In genomic region chr5:62460578-62460983, GRCh38 we compare ENCODE assay signal across 8 cellular contexts. TPM values are rescaled to one million over a fixed set of nuclear protein-coding genes. Genes with fewer than 3 reads are reported as not detected.
A peak's percentile ranks its signal among the peaks of the same experiment; 100 is the strongest.
DNase-seq lines count a peak whose midpoint lies in the region; ATAC-seq and TF ChIP-seq lines count a peak whose summit lies in the region.

No MANE protein-coding gene starts in this region.

- H3K4me1 ChIP-seq in right lobe of liver = no peaks in the 10 kb centered on the region

- DNase-seq in DMS114 treated with DMSO at 0.1 percent for 48 hours (lab: John Stamatoyannopoulos, UW; ENCODE audit: unreplicated experiment) (peak; percentile 31), NCI-H345 treated with DMSO at 0.1 percent for 48 hours (lab: John Stamatoyannopoulos, UW; ENCODE audit: unreplicated experiment) (peak; percentile 16), right lobe of liver (no peak)
- peak; percentile 29 for DNase-seq in central memory CD4-positive, alpha-beta T cell
- DNase-seq in activated T-helper 1 cell treated with anti-CD3 and anti-CD28 coated beads, Interleukin-12 subunit alpha, Interleukin-12 subunit beta, Interleukin-2, Interleukin-4 antibody, amounts not matched to agents 30 ng/mL and 10 ng/mL and 1 ng/mL, durations not matched to agents 14 hours and 24 hours and 36 hours (ENCODE audit: low spot score) = no peak

- no peaks in the 10 kb centered on the region for H3K27me3 ChIP-seq in right lobe of liver

- intact Hi-C loops in right lobe of liver (cut with DNase I) = loop anchor here (10.0 kb wide), 1 partner anchor 324 kb away; no protein-coding TSS in a partner anchor
- intact Hi-C loops in activated T-helper 1 cell treated with anti-CD3 and anti-CD28 coated beads, Interleukin-12 subunit alpha, Interleukin-12 subunit beta, Interleukin-2, Interleukin-4 antibody, amounts not matched to agents 30 ng/mL and 10 ng/mL and 1 ng/mL, durations not matched to agents 14 hours and 24 hours and 36 hours (cut with micrococcal nuclease) = loop anchor here (1.0 kb wide), 1 partner anchor 319 kb away; no protein-coding TSS in a partner anchor

- H3K36me3 ChIP-seq in right lobe of liver = peaks cover 0 to 3% (median 0%) of the 10 kb centered on the region in 4 donors

- TF ChIP-seq POLR2A in right lobe of liver (IDR thresholded peaks at IDR 0.05) = no peak

- TF ChIP-seq CTCF in right lobe of liver (IDR thresholded peaks at IDR 0.05) = peak; percentile 66 to 86 (median 84)

- H3K9me3 Mint-ChIP-seq in activated T-helper 1 cell treated with anti-CD3 and anti-CD28 coated beads, Interleukin-12 subunit alpha, Interleukin-12 subunit beta, Interleukin-2, Interleukin-4 antibody, amounts not matched to agents 30 ng/mL and 10 ng/mL and 1 ng/mL, durations not matched to agents 14 hours and 24 hours and 36 hours = no peaks in the 10 kb centered on the region

- no peaks in the 10 kb centered on the region for H3K4me1 Mint-ChIP-seq in activated T-helper 1 cell treated with anti-CD3 and anti-CD28 coated beads, Interleukin-12 subunit alpha, Interleukin-12 subunit beta, Interleukin-2, Interleukin-4 antibody, amounts not matched to agents 30 ng/mL and 10 ng/mL and 1 ng/mL, durations not matched to agents 14 hours and 24 hours and 36 hours (ENCODE audit: low read depth)

- H3K4me3 Mint-ChIP-seq in activated T-helper 1 cell treated with anti-CD3 and anti-CD28 coated beads, Interleukin-12 subunit alpha, Interleukin-12 subunit beta, Interleukin-2, Interleukin-4 antibody, amounts not matched to agents 30 ng/mL and 10 ng/mL and 1 ng/mL, durations not matched to agents 14 hours and 24 hours and 36 hours = no peak overlapping the region

- ATAC-seq in GM18909 (IDR thresholded peaks at IDR 0.05; ENCODE audit: poor library complexity, unreplicated experiment) (peak; percentile 82), HG03064 (IDR thresholded peaks at IDR 0.05; ENCODE audit: low read depth, unreplicated experiment) (peak; percentile 59), right lobe of liver (peak; percentile 65 to 73 (median 71)), GM19328 (IDR thresholded peaks at IDR 0.05; ENCODE audit: unreplicated experiment) (no peak)

- H3K27ac ChIP-seq in right lobe of liver = no peak overlapping the region

- H3K27ac Mint-ChIP-seq in activated T-helper 1 cell treated with anti-CD3 and anti-CD28 coated beads, Interleukin-12 subunit alpha, Interleukin-12 subunit beta, Interleukin-2, Interleukin-4 antibody, amounts not matched to agents 30 ng/mL and 10 ng/mL and 1 ng/mL, durations not matched to agents 14 hours and 24 hours and 36 hours = no peak overlapping the region

- no peaks in the 10 kb centered on the region for H3K27me3 Mint-ChIP-seq in activated T-helper 1 cell treated with anti-CD3 and anti-CD28 coated beads, Interleukin-12 subunit alpha, Interleukin-12 subunit beta, Interleukin-2, Interleukin-4 antibody, amounts not matched to agents 30 ng/mL and 10 ng/mL and 1 ng/mL, durations not matched to agents 14 hours and 24 hours and 36 hours (ENCODE audit: insufficient read depth)

- H3K36me3 Mint-ChIP-seq in activated T-helper 1 cell treated with anti-CD3 and anti-CD28 coated beads, Interleukin-12 subunit alpha, Interleukin-12 subunit beta, Interleukin-2, Interleukin-4 antibody, amounts not matched to agents 30 ng/mL and 10 ng/mL and 1 ng/mL, durations not matched to agents 14 hours and 24 hours and 36 hours (ENCODE audit: low read depth) = no peaks in the 10 kb centered on the region

- no peaks in the 10 kb centered on the region for H3K9me3 ChIP-seq in right lobe of liver

- no peak overlapping the region for H3K4me3 ChIP-seq in right lobe of liver

RNA-seq across cellular contexts. Expression of gene IPO11, which starts 48.0 kb away (rescaled TPM):
- total RNA-seq in right lobe of liver = 10 to 100 TPM in 4 of 6 experiments, 1 to 10 TPM in 2; 8.3 to 15.7 (median 13.6) TPM
- total RNA-seq in activated T-helper 1 cell treated with anti-CD3 and anti-CD28 coated beads, Interleukin-12 subunit alpha, Interleukin-12 subunit beta, Interleukin-2, Interleukin-4 antibody, amounts not matched to agents 30 ng/mL and 10 ng/mL and 1 ng/mL, durations not matched to agents 14 hours and 24 hours and 36 hours = 52.5 and 54.2 TPM in 2 replicates

RNA-seq across cellular contexts. Expression of gene DIMT1, which starts 56.9 kb away (rescaled TPM):
- total RNA-seq in right lobe of liver = 10 to 100 TPM in 2 of 6 experiments, 1 to 10 TPM in 4; 3.5 to 14.4 (median 8.9) TPM
- total RNA-seq in activated T-helper 1 cell treated with anti-CD3 and anti-CD28 coated beads, Interleukin-12 subunit alpha, Interleukin-12 subunit beta, Interleukin-2, Interleukin-4 antibody, amounts not matched to agents 30 ng/mL and 10 ng/mL and 1 ng/mL, durations not matched to agents 14 hours and 24 hours and 36 hours = 42.4 and 45.0 TPM in 2 replicates

Comparison
In these comparisons a context has a peak if more than half of its experiments do, and no peak if none do; other contexts are left out.
1. DNase-seq: peak in DMS114 treated with DMSO at 0.1 percent for 48 hours (single experiment), NCI-H345 treated with DMSO at 0.1 percent for 48 hours (single experiment) and central memory CD4-positive, alpha-beta T cell (single experiment); none in right lobe of liver (0 of 3) and activated T-helper 1 cell treated with anti-CD3 and anti-CD28 coated beads, Interleukin-12 subunit alpha, Interleukin-12 subunit beta, Interleukin-2, Interleukin-4 antibody, amounts not matched to agents 30 ng/mL and 10 ng/mL and 1 ng/mL, durations not matched to agents 14 hours and 24 hours and 36 hours (single experiment).